8 cellular contexts compared by ENCODE assay signal in genomic region chr6:75602164-75602896, GRCh38. TPM values are rescaled to one million over a fixed set of nuclear protein-coding genes. Genes with fewer than 3 reads are reported as not detected.
DNase-seq lines count a peak whose midpoint lies in the region; ATAC-seq and TF ChIP-seq lines count a peak whose summit lies in the region.

No MANE protein-coding gene starts in this region.

- H3K4me1 Mint-ChIP-seq in nephron progenitor cell = peaks cover 49% of the 10 kb centered on the region

- H3K4me3 ChIP-seq in ACC112 (ENCODE audit: low read depth, low read length) (peak overlapping the region; percentile 91), esophagus muscularis mucosa (peak overlapping the region; percentile 87 to 95 (median 92)), stomach (peak overlapping the region; percentile 71 to 85 (median 74))

- peak overlapping the region; percentile 100 for H3K4me3 Mint-ChIP-seq in nephron progenitor cell

- H3K27me3 ChIP-seq in ACC112 (ENCODE audit: insufficient read depth, low read length) (no peaks in the 10 kb centered on the region), esophagus muscularis mucosa (no peaks in the 10 kb centered on the region), stomach (no peaks in the 10 kb centered on the region)

- H3K9me3 ChIP-seq in esophagus muscularis mucosa (no peaks in the 10 kb centered on the region), stomach (no peaks in the 10 kb centered on the region)

- no peaks in the 10 kb centered on the region for H3K36me3 ChIP-seq in ACC112 (ENCODE audit: insufficient read depth, low read length)
- no peaks in the 10 kb centered on the region for H3K36me3 ChIP-seq in esophagus muscularis mucosa
- H3K36me3 ChIP-seq in stomach = no peaks in the 10 kb centered on the region

- no peaks in the 10 kb centered on the region for H3K27me3 Mint-ChIP-seq in nephron progenitor cell (ENCODE audit: low read depth, poor library complexity)

- H3K4me1 ChIP-seq in ACC112 (ENCODE audit: control insufficient read depth, insufficient read depth, low read length, unreplicated experiment) (peaks cover 14% of the 10 kb centered on the region), esophagus muscularis mucosa (peaks cover 19 to 72% (median 71%) of the 10 kb centered on the region in 4 donors), stomach (peaks cover 21 to 80% (median 47%) of the 10 kb centered on the region in 4 donors)

- H3K27ac ChIP-seq in ACC112 (ENCODE audit: low read depth, low read length) (peak overlapping the region; percentile 85), esophagus muscularis mucosa (replicated peaks in 1 of 4) (peak overlapping the region; percentile 96 to 100 (median 96)), stomach (peak overlapping the region; percentile 95 to 99 (median 97))

- intact Hi-C loops in esophagus muscularis mucosa (cut with DNase I) (loop anchor here (10.0 kb wide), 1 partner anchor 328 kb away; no protein-coding TSS in a partner anchor), stomach (cut with DNase I; ENCODE audit: low total_unique reads) (no loop called here)

- H3K9me3 Mint-ChIP-seq in nephron progenitor cell = peaks cover 14% of the 10 kb centered on the region

- H3K36me3 Mint-ChIP-seq in nephron progenitor cell (ENCODE audit: low read depth) = peaks cover 38% of the 10 kb centered on the region

- TF ChIP-seq CTCF in esophagus muscularis mucosa (IDR thresholded peaks at IDR 0.05) = no peak
- no peak for TF ChIP-seq CTCF in nephron progenitor cell (IDR thresholded peaks at IDR 0.05)
- no peak for TF ChIP-seq CTCF in stomach (IDR thresholded peaks at IDR 0.05)

- peaks cover 64% of the 10 kb centered on the region for H3K79me2 ChIP-seq in ACC112 (ENCODE audit: control insufficient read depth, insufficient read depth, low read length, unreplicated experiment)

- ATAC-seq in GM18508 (IDR thresholded peaks at IDR 0.05; ENCODE audit: insufficient read depth, unreplicated experiment) (peak; percentile 13), HG03025 (IDR thresholded peaks at IDR 0.05; ENCODE audit: low FRiP score, unreplicated experiment) (peak; percentile 55)

- WGBS in esophagus muscularis mucosa = 0% methylated on average over 18 of the region's 75 CpGs
- WGBS in stomach, 5 donors = 0 to 1% (median 0%) methylated on average over 36 to 75 of the region's 75 CpGs

- DNase-seq in NCI-H526 (lab: John Stamatoyannopoulos, UW) = peak; percentile 30 to 72
- DNase-seq in activated T-cell treated with anti-CD3 and anti-CD28 coated beads for 48 hours (ENCODE audit: low read depth) = peak; percentile 53
- no peak for DNase-seq in esophagus muscularis mucosa (ENCODE audit: extremely low spot score)
- DNase-seq in nephron progenitor cell = peak; percentile 71
- DNase-seq in stomach = peak; percentile 47

- peak overlapping the region; percentile 93 for H2AFZ ChIP-seq in ACC112 (ENCODE audit: low read length, unreplicated experiment)

- TF ChIP-seq POLR2A in esophagus muscularis mucosa (IDR thresholded peaks at IDR 0.05; ENCODE audit: low read depth) (no peak), stomach (IDR thresholded peaks at IDR 0.05) (no peak)

- H3K27ac Mint-ChIP-seq in nephron progenitor cell = peak overlapping the region; percentile 100

- no peak for TF ChIP-seq EP300 in esophagus muscularis mucosa (IDR thresholded peaks at IDR 0.05)
- TF ChIP-seq EP300 in stomach (IDR thresholded peaks at IDR 0.05) = no peak

RNA-seq across cellular contexts. Expression of gene SENP6, which starts 0.7 kb away (rescaled TPM):
- total RNA-seq in esophagus muscularis mucosa = 100 to 1,000 TPM in 3 of 4 donors, 10 to 100 TPM in 1; 91.8 to 145 (median 107) TPM
- total RNA-seq in stomach = 100 to 1,000 TPM; 101 to 251 (median 168) TPM
- polyA plus RNA-seq in stomach = 10 to 100 TPM; 17.7 to 30.4 (median 23.8) TPM
